ENCODE assay signal across 28 cellular contexts in the genomic region with DNA sequence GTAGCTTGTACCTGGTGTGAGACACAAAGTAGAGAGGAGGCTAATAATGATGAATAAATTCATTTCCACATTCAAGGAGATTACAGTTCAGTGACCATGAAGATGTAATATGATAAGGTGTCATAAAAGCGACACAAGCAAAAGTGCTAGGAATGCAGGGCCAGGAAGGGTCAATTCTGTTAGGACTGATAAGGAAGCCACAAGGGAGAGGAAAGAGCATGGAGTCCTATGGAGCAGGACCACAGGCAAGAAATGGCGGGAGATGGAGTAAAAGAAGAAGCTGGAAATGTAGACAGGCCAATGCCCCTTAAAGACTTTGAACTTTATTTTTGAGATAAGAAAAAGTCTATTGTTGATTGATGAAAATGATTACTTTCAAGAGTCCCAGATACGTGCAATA.
"Had no signal": no experiment of that assay in that cellular context is flagged by ENCODE, and none has a peak within 500 bp of the region (broad histone marks: within the 10 kb centered on the region; RNA-seq: fewer than 3 reads in every experiment).

No MANE protein-coding gene starts in this region.

- H3K9me3 ChIP-seq: stomach, suprapubic skin, testis, thoracic aorta, thyroid gland, tibial artery, tibial nerve, upper lobe of left lung, upper lobe of right lung, uterus, vagina had no signal

- H3K27ac ChIP-seq: stomach, suprapubic skin, testis, thoracic aorta, thyroid gland, tibial artery, tibial nerve, transverse colon, upper lobe of left lung, upper lobe of right lung, uterus, vagina had no signal

- FAIRE-seq: urothelium cell line had no signal

- H3K4me3 ChIP-seq: stomach, suprapubic skin, testis, thoracic aorta, thyroid gland, tibial artery, tibial nerve, transverse colon, upper lobe of left lung, upper lobe of right lung, uterus, vagina had no signal

- DNase-seq: stimulated activated CD4-positive, alpha-beta T cell treated with anti-CD3 and anti-CD28 coated beads, Interleukin-2, amount 100 ng/mL, for 48 hours; stimulated activated CD4-positive, alpha-beta T cell treated with anti-CD3 and anti-CD28 coated beads, Interleukin-4, amount 100 ng/mL, for 1 hour; stimulated activated CD4-positive, alpha-beta T cell treated with anti-CD3 and anti-CD28 coated beads, Interleukin-4, amount 100 ng/mL, for 24 hours; stimulated activated CD4-positive, alpha-beta T cell treated with anti-CD3 and anti-CD28 coated beads, Interleukin-4, amount 100 ng/mL, for 4 hours; stimulated activated CD8-positive, alpha-beta memory T cell treated with anti-CD3 and anti-CD28 coated beads, Interleukin-4, amount 100 ng/mL, for 48 hours; stimulated activated naive B cell treated with anti-CD40 and anti-IgM and Interleukin-4, amounts not matched to agents 10 μg/mL and 1 μg/mL and 100 μg/mL, for 72 hours; stimulated activated naive CD4-positive, alpha-beta T cell; stimulated activated naive CD4-positive, alpha-beta T cell treated with Interleukin-2 at 50 U/mL for 16 hours; stimulated activated naive CD8-positive, alpha-beta T cell treated with anti-CD3 and anti-CD28 coated beads, Interleukin-15, amount 100 ng/mL, for 72 hours; stimulated activated naive CD8-positive, alpha-beta T cell treated with anti-CD3 and anti-CD28 coated beads, Interleukin-15, Interleukin-2, amounts not matched to agents 100 U/mL and 50 U/mL, for 24 hours; stomach; substantia nigra; testis; thyroid gland; tibial artery; transverse colon; upper lobe of left lung; upper lobe of right lung; uterus had no signal

- H3K4me1 Mint-ChIP-seq: stimulated activated effector memory CD8-positive, alpha-beta T cell treated with anti-CD3 and anti-CD28 coated beads, Interleukin-12 subunit alpha, Interleukin-12 subunit beta, amount 100 ng/mL, for 72 hours; stimulated activated memory B cell treated with anti-CD40 and anti-IgM and Interleukin-4, amounts not matched to agents 10 μg/mL and 1 μg/mL and 100 μg/mL, for 72 hours; stimulated activated naive B cell treated with anti-CD40 and anti-IgM and Interleukin-4, amounts not matched to agents 10 μg/mL and 1 μg/mL and 100 μg/mL, for 72 hours; stimulated activated naive CD8-positive, alpha-beta T cell treated with anti-CD3 and anti-CD28 coated beads, Interleukin-15, amount 100 ng/mL, for 72 hours had no signal

- H3K4me3 Mint-ChIP-seq: stimulated activated effector memory CD8-positive, alpha-beta T cell treated with anti-CD3 and anti-CD28 coated beads, Interleukin-12 subunit alpha, Interleukin-12 subunit beta, amount 100 ng/mL, for 72 hours; stimulated activated memory B cell treated with anti-CD40 and anti-IgM and Interleukin-4, amounts not matched to agents 10 μg/mL and 1 μg/mL and 100 μg/mL, for 72 hours; stimulated activated naive B cell treated with anti-CD40 and anti-IgM and Interleukin-4, amounts not matched to agents 10 μg/mL and 1 μg/mL and 100 μg/mL, for 72 hours; stimulated activated naive CD8-positive, alpha-beta T cell treated with anti-CD3 and anti-CD28 coated beads, Interleukin-15, amount 100 ng/mL, for 72 hours; stimulated activated naive CD8-positive, alpha-beta T cell treated with anti-CD3 and anti-CD28 coated beads, Interleukin-15, Interleukin-2, amounts not matched to agents 100 ng/mL and 50 ng/mL, for 24 hours; type B pancreatic cell had no signal

- H3K27me3 Mint-ChIP-seq: type B pancreatic cell had no signal

- H3K36me3 Mint-ChIP-seq: stimulated activated effector memory CD8-positive, alpha-beta T cell treated with anti-CD3 and anti-CD28 coated beads, Interleukin-12 subunit alpha, Interleukin-12 subunit beta, amount 100 ng/mL, for 72 hours; stimulated activated memory B cell treated with anti-CD40 and anti-IgM and Interleukin-4, amounts not matched to agents 10 μg/mL and 1 μg/mL and 100 μg/mL, for 72 hours; stimulated activated naive B cell treated with anti-CD40 and anti-IgM and Interleukin-4, amounts not matched to agents 10 μg/mL and 1 μg/mL and 100 μg/mL, for 72 hours; type B pancreatic cell had no signal

- H3K9me3 Mint-ChIP-seq: stimulated activated effector memory CD8-positive, alpha-beta T cell treated with anti-CD3 and anti-CD28 coated beads, Interleukin-12 subunit alpha, Interleukin-12 subunit beta, amount 100 ng/mL, for 72 hours; stimulated activated memory B cell treated with anti-CD40 and anti-IgM and Interleukin-4, amounts not matched to agents 10 μg/mL and 1 μg/mL and 100 μg/mL, for 72 hours; stimulated activated naive CD8-positive, alpha-beta T cell treated with anti-CD3 and anti-CD28 coated beads, Interleukin-15, amount 100 ng/mL, for 72 hours; type B pancreatic cell had no signal

- ATAC-seq: stimulated activated effector memory CD8-positive, alpha-beta T cell treated with anti-CD3 and anti-CD28 coated beads, Interleukin-12 subunit alpha, Interleukin-12 subunit beta, amount 100 ng/mL, for 72 hours; stimulated activated memory B cell treated with anti-CD40 and anti-IgM and Interleukin-4, amounts not matched to agents 10 μg/mL and 1 μg/mL and 100 μg/mL, for 72 hours; stimulated activated naive B cell treated with anti-CD40 and anti-IgM and Interleukin-4, amounts not matched to agents 10 μg/mL and 1 μg/mL and 100 μg/mL, for 72 hours; stimulated activated naive CD8-positive, alpha-beta T cell treated with anti-CD3 and anti-CD28 coated beads, Interleukin-15, amount 100 ng/mL, for 72 hours; stimulated activated naive CD8-positive, alpha-beta T cell treated with anti-CD3 and anti-CD28 coated beads, Interleukin-15, Interleukin-2, amounts not matched to agents 100 U/mL and 50 U/mL, for 24 hours; upper lobe of right lung had no signal

- H3K27ac Mint-ChIP-seq: stimulated activated effector memory CD8-positive, alpha-beta T cell treated with anti-CD3 and anti-CD28 coated beads, Interleukin-12 subunit alpha, Interleukin-12 subunit beta, amount 100 ng/mL, for 72 hours; stimulated activated memory B cell treated with anti-CD40 and anti-IgM and Interleukin-4, amounts not matched to agents 10 μg/mL and 1 μg/mL and 100 μg/mL, for 72 hours; stimulated activated naive B cell treated with anti-CD40 and anti-IgM and Interleukin-4, amounts not matched to agents 10 μg/mL and 1 μg/mL and 100 μg/mL, for 72 hours; stimulated activated naive CD8-positive, alpha-beta T cell treated with anti-CD3 and anti-CD28 coated beads, Interleukin-15, amount 100 ng/mL, for 72 hours; stimulated activated naive CD8-positive, alpha-beta T cell treated with anti-CD3 and anti-CD28 coated beads, Interleukin-15, Interleukin-2, amounts not matched to agents 100 ng/mL and 50 ng/mL, for 24 hours; type B pancreatic cell had no signal

- H3K4me1 ChIP-seq: stomach, suprapubic skin, testis, tibial nerve, upper lobe of left lung, uterus, vagina had no signal

- H3K36me3 ChIP-seq: stomach, suprapubic skin, thoracic aorta, thyroid gland, tibial artery, tibial nerve, transverse colon, upper lobe of left lung, upper lobe of right lung, uterus, vagina had no signal

- H3K27me3 ChIP-seq: suprapubic skin, testis, thyroid gland, tibial artery, tibial nerve, transverse colon, upper lobe of left lung, upper lobe of right lung, uterus, vagina had no signal
